12 cellular contexts compared by ENCODE assay signal in the genomic region with DNA sequence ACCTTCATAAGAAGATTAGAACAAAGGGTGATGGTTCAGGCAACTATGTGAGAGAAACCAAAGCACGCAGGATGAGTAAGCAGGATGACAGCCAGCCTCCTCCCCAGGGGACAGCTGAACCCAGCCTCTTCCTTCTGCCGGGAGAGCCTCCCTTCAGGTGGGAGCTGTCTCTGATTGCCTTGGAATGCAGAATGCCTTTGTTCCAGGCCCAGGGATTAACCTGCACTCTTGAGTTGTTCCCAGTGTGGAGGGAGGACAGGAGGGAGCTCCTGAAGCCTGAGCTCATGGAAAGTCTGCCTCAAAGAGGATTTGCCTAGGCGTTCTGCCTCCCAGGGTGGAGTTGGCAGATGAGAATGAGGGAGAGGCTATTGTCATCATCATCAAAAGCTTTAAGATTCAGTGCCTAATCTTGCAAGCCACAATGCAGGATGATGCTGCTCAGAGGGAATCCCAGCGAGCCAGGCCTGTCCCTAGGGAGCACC. TPM values are rescaled to one million over a fixed set of nuclear protein-coding genes. Genes with fewer than 3 reads are reported as not detected.
DNase-seq lines count a peak whose midpoint lies in the region; ATAC-seq, FAIRE-seq and TF ChIP-seq lines count a peak whose summit lies in the region.
"Had no signal": no experiment of that assay in that cellular context is flagged by ENCODE, and none has a peak within 500 bp of the region (broad histone marks: within the 10 kb centered on the region; RNA-seq: fewer than 3 reads in every experiment).

No MANE protein-coding gene starts in this region.

- H3K36me3 Mint-ChIP-seq in HFFc6 (ENCODE audit: low read depth) (no peaks in the 10 kb centered on the region), astrocyte (ENCODE audit: low read depth, unreplicated experiment) (no peaks in the 10 kb centered on the region)

- POLR2A ChIA-PET in A549 (lab: Yijun Ruan, JAX), result no interaction called here

- peaks cover 9% of the 10 kb centered on the region for H3K27me3 ChIP-seq in astrocyte (ENCODE audit: insufficient read depth, low read length)

- no peak for TF ChIP-seq CTCF in A549 (IDR thresholded peaks at IDR 0.05)
- TF ChIP-seq CTCF in HFFc6 (IDR thresholded peaks at IDR 0.05), result no peak
- no peak for TF ChIP-seq CTCF in astrocyte (IDR thresholded peaks at IDR 0.05; ENCODE audit: insufficient read depth, low read depth, low read length)

- no peak overlapping the region for H3K4me3 ChIP-seq in A549
- no peak overlapping the region for H3K4me3 ChIP-seq in astrocyte (ENCODE audit: insufficient read depth, low read depth, low read length)
- H3K4me3 ChIP-seq: prostate gland had no signal

- H3K36me3 ChIP-seq in astrocyte (ENCODE audit: insufficient read depth, low read length), result no peaks in the 10 kb centered on the region
- H3K36me3 ChIP-seq: prostate gland had no signal

- ATAC-seq in A549, result peak; percentile 64 to 67

- H3K79me2 ChIP-seq in astrocyte (ENCODE audit: insufficient read depth, low read length), result no peaks in the 10 kb centered on the region

- H3K9ac ChIP-seq in astrocyte (ENCODE audit: low read length), result peak overlapping the region; percentile 60

- CTCF ChIA-PET in A549 (lab: Yijun Ruan, JAX), result interaction anchor here (0.9 to 2.9 kb wide), 7 partner anchors 10 to 124 kb away, joined by 3 to 13 read pairs (median 3); no protein-coding TSS in a partner anchor

- TF ChIP-seq EP300 in A549 (IDR thresholded peaks at IDR 0.05), result no peak

- 37% methylated on average over 4 of the region's 4 CpGs for whole genome bisulfite sequencing in A549 (ENCODE audit: missing lambda C conversion rate)

- no peak for TF ChIP-seq POLR2A in A549 (IDR thresholded peaks at IDR 0.05; ENCODE audit: low read length)

- H3K27me3 Mint-ChIP-seq in HFFc6 (ENCODE audit: insufficient read depth), result peaks cover 33% of the 10 kb centered on the region
- H3K27me3 Mint-ChIP-seq in astrocyte (ENCODE audit: low read depth, unreplicated experiment), result peaks cover 16% of the 10 kb centered on the region

- H4K20me1 ChIP-seq in astrocyte (ENCODE audit: insufficient read depth, low read length), result no peaks in the 10 kb centered on the region

- H3K4me3 Mint-ChIP-seq in HFFc6, result no peak overlapping the region; the same call in 1 of the 2 replicates
- H3K4me3 Mint-ChIP-seq in astrocyte (ENCODE audit: unreplicated experiment), result no peak overlapping the region

- H3K9me3 ChIP-seq in A549, result no peaks in the 10 kb centered on the region
- H3K9me3 ChIP-seq in astrocyte (ENCODE audit: insufficient read depth, low read depth, low read length), result no peaks in the 10 kb centered on the region
- H3K9me3 ChIP-seq: prostate gland had no signal

- no peak for FAIRE-seq in A549 (lab: Jason Lieb, UNC)
- FAIRE-seq in astrocyte (lab: Jason Lieb, UNC), result no peak

- H3K27ac Mint-ChIP-seq in HFFc6 (peak overlapping the region; percentile 51; the same call in 1 of the 2 replicates), astrocyte (ENCODE audit: unreplicated experiment) (peak overlapping the region; percentile 65)

- H3K4me2 ChIP-seq in A549 (peak overlapping the region; percentile 44), astrocyte (ENCODE audit: low read length) (peak overlapping the region; percentile 63)

- no peak overlapping the region for H2AFZ ChIP-seq in astrocyte (ENCODE audit: low read depth, low read length)

- H3K27ac ChIP-seq in A549 (peak overlapping the region; percentile 62 to 80), astrocyte (ENCODE audit: low read depth, low read length) (peak overlapping the region; percentile 86)
- H3K27ac ChIP-seq: C4-2B, prostate gland had no signal

- H3K9me3 Mint-ChIP-seq in HFFc6 (no peaks in the 10 kb centered on the region), astrocyte (ENCODE audit: unreplicated experiment) (no peaks in the 10 kb centered on the region)

- H3K4me1 ChIP-seq in A549, result peaks cover 44% of the 10 kb centered on the region
- peaks cover 25% of the 10 kb centered on the region for H3K4me1 ChIP-seq in astrocyte (ENCODE audit: insufficient read depth, low read length)
- H3K4me1 ChIP-seq: prostate gland had no signal

- H3K4me1 Mint-ChIP-seq in HFFc6 (ENCODE audit: low read depth), result peaks cover 27% of the 10 kb centered on the region
- H3K4me1 Mint-ChIP-seq in astrocyte (ENCODE audit: low read depth, unreplicated experiment), result peaks cover 32% of the 10 kb centered on the region

- no peak for TF ChIP-seq RAD21 in A549 (conservative IDR thresholded peaks at IDR 0.05 in 1 of 2, IDR thresholded peaks at IDR 0.05 in 1 of 2)

- DNase-seq in A549 (ENCODE audit: low read depth in 1 of 2, low spot score in 1 of 2), result peak; percentile 51 to 62
- peak; percentile 53 for DNase-seq in HFFc6
- peak; percentile 75 for DNase-seq in astrocyte (ENCODE audit: low read depth)
- peak; percentile 41 for DNase-seq in iPS DF 4.7 (ENCODE audit: extremely low read depth, low spot score)
- DNase-seq in NCI-H774 (lab: John Stamatoyannopoulos, UW), result no peak
- DNase-seq in NCI-H187 treated with DMSO at 0.1 percent for 48 hours (lab: John Stamatoyannopoulos, UW), result no peak
- DNase-seq in HuH-7 (ENCODE audit: low spot score), result no peak
- no peak for DNase-seq in DMS53 (lab: John Stamatoyannopoulos, UW)
- DNase-seq: activated CD4-positive, CD25-positive, alpha-beta regulatory T cell had no signal

TF ChIP-seq in A549, 52 proteins besides CTCF, POLR2A, EP300 and RAD21 (continues in another document):
- TF ChIP-seq EHF (CRISPR knock-in tag; IDR thresholded peaks at IDR 0.05) (no peak), HDAC2 (IDR thresholded peaks at IDR 0.05) (no peak), KDM1A (IDR thresholded peaks at IDR 0.05; ENCODE audit: low read depth) (no peak), EHMT2 (IDR thresholded peaks at IDR 0.05; ENCODE audit: low read depth) (no peak), TP53 (CRISPR knock-in tag; IDR thresholded peaks at IDR 0.05) (no peak), ESRRA (IDR thresholded peaks at IDR 0.05; ENCODE audit: borderline replicate concordance, low read length) (no peak), CBX8 (IDR thresholded peaks at IDR 0.05) (no peak), HOXB13 (CRISPR knock-in tag; IDR thresholded peaks at IDR 0.05; ENCODE audit: low read depth) (no peak), TFCP2L1 (CRISPR knock-in tag; IDR thresholded peaks at IDR 0.05) (no peak), MYC (IDR thresholded peaks at IDR 0.05; ENCODE audit: borderline replicate concordance, low read length) (no peak), SMC3 (IDR thresholded peaks at IDR 0.05) (no peak)

RNA-seq across cellular contexts. Expression of a gene that starts 3.6 kb away (rescaled TPM):
- polyA plus RNA-seq in A549 (2011; rRNA removed), result 0.04 and 0.09 TPM in 2 replicates
- polyA plus RNA-seq in A549 (2012; cell fraction: cytosol; rRNA removed), result 0.06 and 0.15 TPM in 2 replicates
- polyA plus RNA-seq in A549 (2012; cell fraction: nucleus; rRNA removed), result 0.13 and 0.34 TPM in 2 replicates
- polyA plus RNA-seq in A549 (2017; fragmentation: RNase III; extraction: RNeasy Plus Mini Kit Qiagen cat#74134 plus additional on column Dnase treatment), result 0.07 to 0.14 TPM (median 0.11 TPM) in 3 replicates
- 0.29 and 1.5 TPM in 2 replicates for polyA minus RNA-seq in A549 (2011; rRNA and poly(A)+ RNA removed)
- total RNA-seq in HFFc6 (2021; fragmentation: NEBNext Ultra II Directional; extraction: Animal tissue kit (Norgen Biotek cat#: 25700)), result not detected
- 0.95 and 1.4 TPM in 2 replicates for total RNA-seq in astrocyte

RNA-seq across cellular contexts. Expression of a gene that starts 23.0 kb away (rescaled TPM):
- polyA plus RNA-seq in A549 (2011; rRNA removed) (not detected in 2 replicates), A549 (2017; fragmentation: RNase III; extraction: RNeasy Plus Mini Kit Qiagen cat#74134 plus additional on column Dnase treatment) (not detected in 3 replicates)
- not detected in 2 replicates for polyA plus RNA-seq in A549 (2012; cell fraction: cytosol; rRNA removed)
- not detected in 2 replicates for polyA plus RNA-seq in A549 (2012; cell fraction: nucleus; rRNA removed)
- polyA minus RNA-seq in A549 (2011; rRNA and poly(A)+ RNA removed), result not detected in 2 replicates
- total RNA-seq in HFFc6 (2021; fragmentation: NEBNext Ultra II Directional; extraction: Animal tissue kit (Norgen Biotek cat#: 25700)), result not detected
- total RNA-seq in astrocyte, result not detected in 2 replicates
- total RNA-seq: prostate gland had no signal

RNA-seq across cellular contexts. Expression of a gene that starts 23.6 kb away (rescaled TPM):
- polyA plus RNA-seq in A549 (2011; rRNA removed), result 0.06 TPM in 1 of 2 replicates, not detected in the other
- 0.05 and 0.09 TPM in 2 replicates for polyA plus RNA-seq in A549 (2012; cell fraction: cytosol; rRNA removed)
- polyA plus RNA-seq in A549 (2012; cell fraction: nucleus; rRNA removed), result 0.02 and 0.06 TPM in 2 replicates
- 0.08 to 0.25 TPM in 2 of 3 replicates, not detected in the other for polyA plus RNA-seq in A549 (2017; fragmentation: RNase III; extraction: RNeasy Plus Mini Kit Qiagen cat#74134 plus additional on column Dnase treatment)
- polyA minus RNA-seq in A549 (2011; rRNA and poly(A)+ RNA removed), result 1.0 TPM in 1 of 2 replicates, not detected in the other
- not detected for total RNA-seq in HFFc6 (2021; fragmentation: NEBNext Ultra II Directional; extraction: Animal tissue kit (Norgen Biotek cat#: 25700))
- total RNA-seq in astrocyte, result 0.25 TPM in 1 of 2 replicates, not detected in the other

RNA-seq across cellular contexts. Expression of a gene that starts 44.7 kb away (rescaled TPM):
- polyA plus RNA-seq in A549 (2011; rRNA removed) (not detected in 2 replicates), A549 (2017; fragmentation: RNase III; extraction: RNeasy Plus Mini Kit Qiagen cat#74134 plus additional on column Dnase treatment) (not detected in 3 replicates)
- 0.01 TPM in 1 of 2 replicates, not detected in the other for polyA plus RNA-seq in A549 (2012; cell fraction: cytosol; rRNA removed)
- 0.01 TPM in 1 of 2 replicates, not detected in the other for polyA plus RNA-seq in A549 (2012; cell fraction: nucleus; rRNA removed)
- not detected in 2 replicates for polyA minus RNA-seq in A549 (2011; rRNA and poly(A)+ RNA removed)
- not detected for total RNA-seq in HFFc6 (2021; fragmentation: NEBNext Ultra II Directional; extraction: Animal tissue kit (Norgen Biotek cat#: 25700))
- not detected in 2 replicates for total RNA-seq in astrocyte

RNA-seq across cellular contexts. Expression of a gene that starts 56.3 kb away (rescaled TPM):
- not detected in 2 replicates for polyA plus RNA-seq in A549 (2011; rRNA removed)
- not detected in 2 replicates for polyA plus RNA-seq in A549 (2012; cell fraction: cytosol; rRNA removed)
- polyA plus RNA-seq in A549 (2012; cell fraction: nucleus; rRNA removed), result not detected in 2 replicates
- not detected in 3 replicates for polyA plus RNA-seq in A549 (2017; fragmentation: RNase III; extraction: RNeasy Plus Mini Kit Qiagen cat#74134 plus additional on column Dnase treatment)
- polyA minus RNA-seq in A549 (2011; rRNA and poly(A)+ RNA removed), result not detected in 2 replicates
- total RNA-seq in HFFc6 (2021; fragmentation: NEBNext Ultra II Directional; extraction: Animal tissue kit (Norgen Biotek cat#: 25700)), result not detected
- total RNA-seq in astrocyte, result not detected in 2 replicates
- total RNA-seq: prostate gland had no signal
- polyA plus RNA-seq: adipose tissue had no signal

Comparison
In these comparisons a context has a peak if more than half of its experiments do, and no peak if none do; other contexts are left out.
1. DNase-seq: peak in A549 (2 of 2), HFFc6 (single experiment), astrocyte (single experiment) and iPS DF 4.7 (single experiment); none in NCI-H774 (single experiment), NCI-H187 treated with DMSO at 0.1 percent for 48 hours (single experiment), HuH-7 (single experiment) and DMS53 (single experiment).